In genomic region chr12:46268617-46269428, GRCh38 we compare ENCODE assay signal across 8 cellular contexts. TPM values are rescaled to one million over a fixed set of nuclear protein-coding genes. Genes with fewer than 3 reads are reported as not detected.
DNase-seq lines count a peak whose midpoint lies in the region; ATAC-seq and TF ChIP-seq lines count a peak whose summit lies in the region.

Gene SLC38A1 (minus strand): TSS chr12:46269043. CDS start chr12:46239800, 29,243 bp downstream.

- peaks cover 39% of the 10 kb centered on the region for H3K4me1 Mint-ChIP-seq in activated naive CD8-positive, alpha-beta T cell treated with anti-CD3 and anti-CD28 coated beads for 36 hours

- H3K4me3 ChIP-seq in HAP-1: peak within 1 kb of the TSS; percentile 73
- peak within 1 kb of the TSS; percentile 96 for H3K4me3 ChIP-seq in MM.1S (ENCODE audit: low read length)
- H3K4me3 ChIP-seq in SK-N-SH (ENCODE audit: low read depth in 2 of 2, low read length in 1 of 2): peak within 1 kb of the TSS; percentile 63 to 90
- H3K4me3 ChIP-seq in heart left ventricle: peak within 1 kb of the TSS; percentile 44 to 75 (median 64)
- peak within 1 kb of the TSS; percentile 62 for H3K4me3 ChIP-seq in urinary bladder (ENCODE audit: low read depth, low read length)

- ATAC-seq in heart left ventricle: peak; percentile 75 to 91 (median 86)

- CTCF ChIA-PET in SK-N-SH (lab: Yijun Ruan, JAX): interaction anchor here (0.9 to 5.5 kb wide), 5 partner anchors 34 to 144 kb away, joined by 3 to 28 read pairs (median 4); no protein-coding TSS in a partner anchor

- H3K9me3 ChIP-seq in HAP-1 (no peaks in the 10 kb centered on the region), MM.1S (replicated peaks; ENCODE audit: insufficient read depth, low read length) (no peaks in the 10 kb centered on the region), SK-N-SH (no peaks in the 10 kb centered on the region), heart left ventricle (no peaks in the 10 kb centered on the region)

- peak; percentile 43 to 83 for TF ChIP-seq POLR2A in heart left ventricle (IDR thresholded peaks at IDR 0.05)

- H3K27me3 ChIP-seq in HAP-1 (ENCODE audit: low read depth): no peaks in the 10 kb centered on the region
- no peaks in the 10 kb centered on the region for H3K27me3 ChIP-seq in MM.1S (replicated peaks; ENCODE audit: insufficient read depth, low read length)
- no peaks in the 10 kb centered on the region for H3K27me3 ChIP-seq in SK-N-SH (ENCODE audit: insufficient read depth)
- H3K27me3 ChIP-seq in heart left ventricle: peaks cover 0 to 37% (median 0%) of the 10 kb centered on the region in 9 donors

- TF ChIP-seq CTCF in MM.1S (IDR thresholded peaks at IDR 0.05; ENCODE audit: low read length) (no peak), SK-N-SH (IDR thresholded peaks at IDR 0.05) (no peak), heart left ventricle (IDR thresholded peaks at IDR 0.05) (peak in 1 of 12 donors; percentile 7)

- peak; percentile 87 for DNase-seq in GM03348 (ENCODE audit: low spot score)
- peak; percentile 67 to 85 for DNase-seq in HAP-1 (ENCODE audit: low spot score in 2 of 2)
- DNase-seq in MM.1S: peak; percentile 84
- DNase-seq in SK-N-SH: peak; percentile 88
- DNase-seq in activated naive CD8-positive, alpha-beta T cell treated with anti-CD3 and anti-CD28 coated beads for 36 hours: peak; percentile 88
- peak; percentile 79 to 92 (median 89) for DNase-seq in heart left ventricle
- DNase-seq in posterior vena cava (ENCODE audit: low spot score): peak; percentile 94

- peaks cover 23% of the 10 kb centered on the region for H3K36me3 Mint-ChIP-seq in activated naive CD8-positive, alpha-beta T cell treated with anti-CD3 and anti-CD28 coated beads for 36 hours

- H2AFZ ChIP-seq in MM.1S (ENCODE audit: low read length) (peak within 1 kb of the TSS; percentile 86), SK-N-SH (ENCODE audit: low read depth) (peak within 1 kb of the TSS; percentile 92)

- H3K27ac Mint-ChIP-seq in activated naive CD8-positive, alpha-beta T cell treated with anti-CD3 and anti-CD28 coated beads for 36 hours: no peak within 1 kb of the TSS

- H3K79me2 ChIP-seq in MM.1S (ENCODE audit: low read length) (peaks cover 48% of the 10 kb centered on the region), SK-N-SH (ENCODE audit: insufficient read depth) (peaks cover 46% of the 10 kb centered on the region)

- no peak for TF ChIP-seq RAD21 in SK-N-SH (IDR thresholded peaks at IDR 0.05; ENCODE audit: low read length)

- H3K27ac ChIP-seq in MM.1S (ENCODE audit: low read length): peak within 1 kb of the TSS; percentile 75
- peak within 1 kb of the TSS; percentile 73 to 95 for H3K27ac ChIP-seq in SK-N-SH (ENCODE audit: low read depth in 2 of 2, low read length in 1 of 2)
- H3K27ac ChIP-seq in heart left ventricle: peak within 1 kb of the TSS; percentile 47 to 91 (median 78)
- H3K27ac ChIP-seq in urinary bladder (ENCODE audit: low read depth): peak within 1 kb of the TSS; percentile 90

- H3K9me3 Mint-ChIP-seq in activated naive CD8-positive, alpha-beta T cell treated with anti-CD3 and anti-CD28 coated beads for 36 hours: no peaks in the 10 kb centered on the region

- H3K9ac ChIP-seq in MM.1S (ENCODE audit: low read length) (peak within 1 kb of the TSS; percentile 96), SK-N-SH (peak within 1 kb of the TSS; percentile 88)

- H3K4me2 ChIP-seq in MM.1S (ENCODE audit: low read depth, low read length): peak within 1 kb of the TSS; percentile 93
- H3K4me2 ChIP-seq in SK-N-SH: peak within 1 kb of the TSS; percentile 85

- no peaks in the 10 kb centered on the region for H3K9me2 ChIP-seq in MM.1S (replicated peaks; ENCODE audit: insufficient read depth, low read length)
- no peaks in the 10 kb centered on the region for H3K9me2 ChIP-seq in SK-N-SH

- peak in 1 of 2 experiments; percentile 29; a peak in 1 of 4 replicates for TF ChIP-seq EP300 in SK-N-SH (IDR thresholded peaks at IDR 0.05; ENCODE audit: borderline replicate concordance in 1 of 2, low read depth in 1 of 2, low read length in 1 of 2)

- H3F3A ChIP-seq in MM.1S (ENCODE audit: insufficient read depth, low read length) (peaks cover 10% of the 10 kb centered on the region; the same call in 1 of the 2 replicates), SK-N-SH (replicated peaks; ENCODE audit: insufficient read depth) (peaks cover 7% of the 10 kb centered on the region)

- no peak within 1 kb of the TSS for H3K4me3 Mint-ChIP-seq in activated naive CD8-positive, alpha-beta T cell treated with anti-CD3 and anti-CD28 coated beads for 36 hours

- 0 out of 2 replicates have a peak, but pooled peaks cover 6% of the 10 kb centered on the region for H4K20me1 ChIP-seq in MM.1S (ENCODE audit: insufficient read depth, low read length)
- peaks cover 24% of the 10 kb centered on the region for H4K20me1 ChIP-seq in SK-N-SH (ENCODE audit: insufficient read depth)

- 2% methylated on average over 33 of the region's 72 CpGs for WGBS in SK-N-SH (ENCODE audit: low lambda C conversion rate)
- WGBS in heart left ventricle, 4 donors: 0 to 2% (median 1%) methylated on average over 55 to 72 of the region's 72 CpGs
- WGBS in urinary bladder: under 1% methylated on average over 72 of the region's 72 CpGs

- H3K27me3 Mint-ChIP-seq in activated naive CD8-positive, alpha-beta T cell treated with anti-CD3 and anti-CD28 coated beads for 36 hours: peaks cover 10% of the 10 kb centered on the region

- in situ Hi-C loops in HAP-1 (cut with MboI; ENCODE audit: low sequenced_read_pairs): loop anchor here (25.0 kb wide), 1 partner anchor 282 kb away; the partner anchor contains the start of gene SCAF11

- POLR2A ChIA-PET in SK-N-SH (lab: Yijun Ruan, JAX): interaction anchor here (0.6 to 1.6 kb wide), 11 partner anchors 13 to 404 kb away, joined by 3 to 9 read pairs (median 3); no protein-coding TSS in a partner anchor

- intact Hi-C loops in heart left ventricle (cut with DNase I) (loop anchor here in 7 of 10 donors (2.0 to 10.0 kb wide), 6 partner anchors 54 to 114 kb away; partner anchors contain the start of gene SLC38A2 (in 1 of the 7)), posterior vena cava (cut with DNase I) (loop anchor here in 1 of 2 donors (5.0 to 10.0 kb wide), 2 partner anchors 64 to 103 kb away; partner anchors contain the start of gene SLC38A2)

- peaks cover 34% of the 10 kb centered on the region for H3K4me1 ChIP-seq in HAP-1
- peaks cover 22% of the 10 kb centered on the region for H3K4me1 ChIP-seq in MM.1S (ENCODE audit: low read length)
- H3K4me1 ChIP-seq in SK-N-SH (ENCODE audit: control insufficient read depth in 1 of 2, insufficient read depth in 2 of 2, low read depth in 1 of 2, low read length in 1 of 2): peaks cover 14 to 20% of the 10 kb centered on the region in 2 experiments; a peak in 3 of 4 replicates
- H3K4me1 ChIP-seq in heart left ventricle: peaks cover 0 to 59% (median 20%) of the 10 kb centered on the region in 12 donors
- H3K4me1 ChIP-seq in urinary bladder (ENCODE audit: insufficient read depth): no peaks in the 10 kb centered on the region

- no peaks in the 10 kb centered on the region for H3K36me3 ChIP-seq in HAP-1 (replicated peaks)
- no peaks in the 10 kb centered on the region for H3K36me3 ChIP-seq in MM.1S (replicated peaks; ENCODE audit: insufficient read depth, low read length)
- H3K36me3 ChIP-seq in SK-N-SH (replicated peaks in 1 of 2; ENCODE audit: control insufficient read depth in 1 of 2, insufficient read depth in 2 of 2, low read length in 1 of 2): no peaks in the 10 kb centered on the region
- H3K36me3 ChIP-seq in heart left ventricle: no peaks in the 10 kb centered on the region
- no peaks in the 10 kb centered on the region for H3K36me3 ChIP-seq in urinary bladder (ENCODE audit: insufficient read depth)

TF ChIP-seq in SK-N-SH, 30 proteins besides CTCF, POLR2A, EP300 and RAD21 (continues in another document):
- 0 out of 2 replicates have a peak, but pooled peaks have one; percentile 42 for TF ChIP-seq SIN3A (IDR thresholded peaks at IDR 0.05; ENCODE audit: borderline replicate concordance, low read depth, low read length)
- TF ChIP-seq RFX5 (IDR thresholded peaks at IDR 0.05; ENCODE audit: low read length): no peak
- 0 out of 2 replicates have a peak, but pooled peaks have one; percentile 56 for TF ChIP-seq FOXJ3 (CRISPR knock-in tag; IDR thresholded peaks at IDR 0.05)
- 0 out of 2 replicates have a peak, but pooled peaks have one; percentile 7 for TF ChIP-seq SMC3 (IDR thresholded peaks at IDR 0.05; ENCODE audit: low read depth, low read length)
- TF ChIP-seq FOSL2 (IDR thresholded peaks at IDR 0.05; ENCODE audit: borderline replicate concordance, low read depth): no peak
- TF ChIP-seq, protein P1, sequence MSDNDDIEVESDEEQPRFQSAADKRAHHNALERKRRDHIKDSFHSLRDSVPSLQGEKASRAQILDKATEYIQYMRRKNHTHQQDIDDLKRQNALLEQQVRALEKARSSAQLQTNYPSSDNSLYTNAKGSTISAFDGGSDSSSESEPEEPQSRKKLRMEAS (IDR thresholded peaks at IDR 0.05; ENCODE audit: low read depth): peak; percentile 93
- TF ChIP-seq TCF12 (IDR thresholded peaks at IDR 0.05): peak; percentile 40; the same call in 1 of the 2 replicates
- TF ChIP-seq, protein P2, sequence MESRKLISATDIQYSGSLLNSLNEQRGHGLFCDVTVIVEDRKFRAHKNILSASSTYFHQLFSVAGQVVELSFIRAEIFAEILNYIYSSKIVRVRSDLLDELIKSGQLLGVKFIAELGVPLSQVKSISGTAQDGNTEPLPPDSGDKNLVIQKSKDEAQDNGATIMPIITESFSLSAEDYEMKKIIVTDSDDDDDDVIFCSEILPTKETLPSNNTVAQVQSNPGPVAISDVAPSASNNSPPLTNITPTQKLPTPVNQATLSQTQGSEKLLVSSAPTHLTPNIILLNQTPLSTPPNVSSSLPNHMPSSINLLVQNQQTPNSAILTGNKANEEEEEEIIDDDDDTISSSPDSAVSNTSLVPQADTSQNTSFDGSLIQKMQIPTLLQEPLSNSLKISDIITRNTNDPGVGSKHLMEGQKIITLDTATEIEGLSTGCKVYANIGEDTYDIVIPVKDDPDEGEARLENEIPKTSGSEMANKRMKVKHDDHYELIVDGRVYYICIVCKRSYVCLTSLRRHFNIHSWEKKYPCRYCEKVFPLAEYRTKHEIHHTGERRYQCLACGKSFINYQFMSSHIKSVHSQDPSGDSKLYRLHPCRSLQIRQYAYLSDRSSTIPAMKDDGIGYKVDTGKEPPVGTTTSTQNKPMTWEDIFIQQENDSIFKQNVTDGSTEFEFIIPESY (IDR thresholded peaks at IDR 0.05; ENCODE audit: borderline replicate concordance, low read depth): no peak
- peak; percentile 58 for TF ChIP-seq POLR2AphosphoS5 (IDR thresholded peaks at IDR 0.05; ENCODE audit: low read depth, low read length)
- peak; percentile 93 for TF ChIP-seq MXI1 (IDR thresholded peaks at IDR 0.05; ENCODE audit: low read depth, low read length)

RNA-seq across cellular contexts. Expression of gene SLC38A1, which starts in this region (rescaled TPM):
- polyA plus RNA-seq in SK-N-SH (2012; rRNA removed) (20.7 and 27.7 TPM in 2 replicates), heart left ventricle (100 to 1,000 TPM in 1 of 2 donors, 10 to 100 TPM in 1; 41.5 to 250 TPM), urinary bladder (15.1 TPM)
- 27.8 and 28.3 TPM in 2 replicates for polyA plus RNA-seq in SK-N-SH (2012; cell fraction: cytosol; rRNA removed)
- polyA plus RNA-seq in SK-N-SH (2012; cell fraction: nucleus; rRNA removed): 13.0 and 26.5 TPM in 2 replicates
- 100 to 1,000 TPM; 255 to 260 TPM for total RNA-seq in activated naive CD8-positive, alpha-beta T cell treated with anti-CD3 and anti-CD28 coated beads for 36 hours
- total RNA-seq in heart left ventricle (100 to 1,000 TPM in 8 of 9 donors, 10 to 100 TPM in 1; 98.4 to 248 (median 157) TPM), posterior vena cava (10 to 100 TPM; 74.4 to 88.0 TPM), urinary bladder (81.7 TPM)

Comparison
In these comparisons a context has a peak if more than half of its experiments do, and no peak if none do; other contexts are left out.
1. Peak in every context shown above with its lines: DNase-seq, ATAC-seq, H3K4me3 ChIP-seq and H3K27ac ChIP-seq.